ENCODE assay signal across 10 cellular contexts in genomic region chr12:29726321-29726692, GRCh38. TPM values are rescaled to one million over a fixed set of nuclear protein-coding genes. Genes with fewer than 3 reads are reported as not detected.
DNase-seq lines count a peak whose midpoint lies in the region; ATAC-seq and TF ChIP-seq lines count a peak whose summit lies in the region.
"Had no signal": no experiment of that assay in that cellular context is flagged by ENCODE, and none has a peak within 500 bp of the region (broad histone marks: within the 10 kb centered on the region; RNA-seq: fewer than 3 reads in every experiment).

No MANE protein-coding gene starts in this region.

- intact Hi-C loops in Right ventricle myocardium superior (cut with DNase I) (no loop called here), sciatic nerve (cut with DNase I) (no loop called here)

- ATAC-seq in GM18868 (IDR thresholded peaks at IDR 0.05; ENCODE audit: unreplicated experiment) (peak; percentile 12), Right ventricle myocardium superior (ENCODE audit: poor library complexity) (peak; percentile 50), sciatic nerve (peak; percentile 55), HG02973 (IDR thresholded peaks at IDR 0.05; ENCODE audit: unreplicated experiment) (no peak)
- ATAC-seq in stimulated activated naive CD8-positive, alpha-beta T cell treated with anti-CD3 and anti-CD28 coated beads, Interleukin-15, Interleukin-2, amounts not matched to agents 100 U/mL and 50 U/mL, for 24 hours: no peak
- ATAC-seq: activated T-helper 17 cell treated with anti-CD3 and anti-CD28 coated beads, Interleukin-2, amount 50 U/mL, for 72 hours had no signal

- DNase-seq in SHP77 (lab: John Stamatoyannopoulos, UW): peak; percentile 57 to 84
- no peak for DNase-seq in Right ventricle myocardium superior
- DNase-seq in sciatic nerve (ENCODE audit: low spot score): no peak
- DNase-seq in GM20000 (ENCODE audit: low spot score): no peak
- DNase-seq in stimulated activated naive CD8-positive, alpha-beta T cell treated with anti-CD3 and anti-CD28 coated beads, Interleukin-15, Interleukin-2, amounts not matched to agents 100 U/mL and 50 U/mL, for 24 hours: no peak
- no peak for DNase-seq in NCI-H446 treated with DMSO at 0.1 percent for 48 hours (lab: John Stamatoyannopoulos, UW)
- DNase-seq: KG1 had no signal

- TF ChIP-seq CTCF in GM20000 (IDR thresholded peaks at IDR 0.05; ENCODE audit: extremely low read depth, missing control alignments): no peak

RNA-seq across cellular contexts. Expression of gene TMTC1, which starts 57.4 kb away (rescaled TPM):
- 29.1 TPM for total RNA-seq in Right ventricle myocardium superior
- 164 TPM for total RNA-seq in sciatic nerve
- total RNA-seq: activated T-helper 17 cell treated with anti-CD3 and anti-CD28 coated beads, Interleukin-2, amount 50 U/mL, for 72 hours had no signal

Comparison
In these comparisons a context has a peak if more than half of its experiments do, and no peak if none do; other contexts are left out.
1. ATAC-seq: peak in GM18868 (single experiment), Right ventricle myocardium superior (single experiment) and sciatic nerve (single experiment); none in stimulated activated naive CD8-positive, alpha-beta T cell treated with anti-CD3 and anti-CD28 coated beads, Interleukin-15, Interleukin-2, amounts not matched to agents 100 U/mL and 50 U/mL, for 24 hours (single experiment) and HG02973 (single experiment).
2. DNase-seq: peak in SHP77 (2 of 2); none in Right ventricle myocardium superior (single experiment), sciatic nerve (single experiment), GM20000 (single experiment), stimulated activated naive CD8-positive, alpha-beta T cell treated with anti-CD3 and anti-CD28 coated beads, Interleukin-15, Interleukin-2, amounts not matched to agents 100 U/mL and 50 U/mL, for 24 hours (single experiment) and NCI-H446 treated with DMSO at 0.1 percent for 48 hours (single experiment).